Comparison of ENCODE assay signal across 9 cellular contexts in the genomic region with DNA sequence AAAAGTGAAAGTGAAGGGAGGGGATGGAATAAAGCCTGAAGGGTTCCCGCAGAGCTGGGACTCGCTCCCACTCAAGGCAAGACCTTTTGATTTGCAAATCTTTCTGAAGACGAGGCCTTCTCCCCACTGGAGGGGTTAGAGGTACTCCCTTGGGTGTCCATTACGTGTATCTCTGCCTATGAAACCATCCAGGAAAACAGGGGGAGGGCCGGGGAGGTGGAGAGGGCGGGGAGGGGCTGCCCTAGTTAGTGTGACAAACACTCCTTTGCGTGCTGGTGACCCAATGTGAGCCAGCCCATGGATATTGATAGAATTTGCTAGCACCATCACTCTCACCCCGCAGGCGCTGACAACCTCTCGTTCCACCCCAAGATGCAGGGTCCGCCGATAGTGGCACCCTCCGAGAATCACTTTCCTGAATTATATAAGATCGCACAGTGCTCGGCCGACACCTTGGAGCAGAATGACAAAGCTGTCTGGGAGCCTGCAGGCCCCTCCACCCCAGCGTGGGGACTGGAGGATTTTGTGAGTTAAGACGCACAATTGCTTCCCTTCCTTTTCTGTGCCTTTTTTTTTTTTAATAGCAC.
DNase-seq lines count a peak whose midpoint lies in the region.
"Had no signal": no experiment of that assay in that cellular context is flagged by ENCODE, and none has a peak within 500 bp of the region (broad histone marks: within the 10 kb centered on the region; RNA-seq: fewer than 3 reads in every experiment).

No MANE protein-coding gene starts in this region.

- no peaks in the 10 kb centered on the region for H3K27me3 Mint-ChIP-seq in activated naive CD8-positive, alpha-beta T cell treated with anti-CD3 and anti-CD28 coated beads for 36 hours

- peak overlapping the region; percentile 55 to 57 for H3K9ac ChIP-seq in stomach smooth muscle (ENCODE audit: low read length in 2 of 2)

- H3K9me3 ChIP-seq in stomach smooth muscle (ENCODE audit: control insufficient read depth in 2 of 2, low read length in 2 of 2), result no peaks in the 10 kb centered on the region

- no peaks in the 10 kb centered on the region for H3K27me3 ChIP-seq in stomach smooth muscle (ENCODE audit: control insufficient read depth in 1 of 2, insufficient read depth in 2 of 2, low read length in 2 of 2)

- H3K27ac Mint-ChIP-seq in activated naive CD8-positive, alpha-beta T cell treated with anti-CD3 and anti-CD28 coated beads for 36 hours, result peak overlapping the region; percentile 83

- peak overlapping the region; percentile 83 for H3K4me3 Mint-ChIP-seq in activated naive CD8-positive, alpha-beta T cell treated with anti-CD3 and anti-CD28 coated beads for 36 hours

- DNase-seq in NCI-H2227 (lab: John Stamatoyannopoulos, UW; ENCODE audit: unreplicated experiment), result peak; percentile 24
- DNase-seq in NCI-H2227 treated with DMSO at 0.1 percent for 48 hours (lab: John Stamatoyannopoulos, UW), result no peak
- DNase-seq in activated naive CD8-positive, alpha-beta T cell treated with anti-CD3 and anti-CD28 coated beads for 36 hours, result no peak
- DNase-seq in left kidney (ENCODE audit: low read depth, low spot score), result peak; percentile 59
- no peak for DNase-seq in NCI-H345 treated with DMSO at 0.1 percent for 48 hours (lab: John Stamatoyannopoulos, UW; ENCODE audit: unreplicated experiment)
- DNase-seq in NCI-H524 treated with DMSO at 0.1 percent for 48 hours (lab: John Stamatoyannopoulos, UW), result no peak
- DNase-seq in ecto neural progenitor cell (ENCODE audit: low spot score), result no peak
- DNase-seq: 8988T had no signal

- peak overlapping the region; percentile 55 to 72 for H3K4me3 ChIP-seq in stomach smooth muscle (ENCODE audit: low read length in 2 of 2)

- no peaks in the 10 kb centered on the region for H3K36me3 Mint-ChIP-seq in activated naive CD8-positive, alpha-beta T cell treated with anti-CD3 and anti-CD28 coated beads for 36 hours

- no peaks in the 10 kb centered on the region for H3K9me3 Mint-ChIP-seq in activated naive CD8-positive, alpha-beta T cell treated with anti-CD3 and anti-CD28 coated beads for 36 hours

- peaks cover 17% of the 10 kb centered on the region for H3K4me1 Mint-ChIP-seq in activated naive CD8-positive, alpha-beta T cell treated with anti-CD3 and anti-CD28 coated beads for 36 hours

- H3K36me3 ChIP-seq in stomach smooth muscle (ENCODE audit: control insufficient read depth in 2 of 2, insufficient read depth in 2 of 2, low read length in 2 of 2), result peaks cover 0 to 2% of the 10 kb centered on the region in 2 donors

- H3K4me1 ChIP-seq in stomach smooth muscle (ENCODE audit: control insufficient read depth, insufficient read depth, low read length), result peaks cover 7% of the 10 kb centered on the region

- peak overlapping the region; percentile 46 for H3K27ac ChIP-seq in stomach smooth muscle (ENCODE audit: low read length)

Comparison
In these comparisons a context has a peak if more than half of its experiments do, and no peak if none do; other contexts are left out.
1. DNase-seq: peak in NCI-H2227 (single experiment) and left kidney (single experiment); none in NCI-H2227 treated with DMSO at 0.1 percent for 48 hours (single experiment), activated naive CD8-positive, alpha-beta T cell treated with anti-CD3 and anti-CD28 coated beads for 36 hours (single experiment), NCI-H345 treated with DMSO at 0.1 percent for 48 hours (single experiment), NCI-H524 treated with DMSO at 0.1 percent for 48 hours (single experiment) and ecto neural progenitor cell (single experiment).